In the genomic region with DNA sequence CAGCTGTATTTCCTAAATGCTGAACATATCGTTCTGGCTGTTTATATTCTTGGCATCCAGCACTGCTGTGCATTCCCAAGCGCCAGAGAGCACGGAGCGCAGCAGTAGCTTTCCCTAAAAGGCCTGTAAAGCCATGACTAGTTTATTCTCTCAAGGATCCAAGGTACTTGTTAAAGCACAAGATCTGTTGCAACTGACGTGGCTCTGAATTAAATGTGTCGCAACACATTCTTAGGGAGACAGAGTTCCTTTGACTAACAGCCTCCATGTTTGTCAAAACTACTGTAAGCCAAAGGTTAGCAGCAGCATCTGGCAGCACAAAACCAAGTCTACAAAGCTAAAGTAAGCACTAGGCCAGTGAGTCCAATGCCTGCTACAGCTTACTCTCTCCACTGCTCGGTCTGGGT, we compare ENCODE assay signal across 11 cellular contexts.
DNase-seq lines count a peak whose midpoint lies in the region; ATAC-seq and TF ChIP-seq lines count a peak whose summit lies in the region.
"Had no signal": no experiment of that assay in that cellular context is flagged by ENCODE, and none has a peak within 500 bp of the region (broad histone marks: within the 10 kb centered on the region; RNA-seq: fewer than 3 reads in every experiment).

No MANE protein-coding gene starts in this region.

- H3K4me3 ChIP-seq in AG04449 (ENCODE audit: low read depth, low read length) = no peak overlapping the region

- DNase-seq in AG04449 (ENCODE audit: low read depth, low spot score) = peak; percentile 96
- peak; percentile 26 for DNase-seq in NCI-H1694 (lab: John Stamatoyannopoulos, UW)
- DNase-seq in nephron progenitor cell = no peak
- DNase-seq in activated T-helper 2 cell treated with anti-CD3 and anti-CD28 coated beads, Interferon-gamma antibody, Interleukin-2, Interleukin-4, amounts not matched to agents 10 μg/mL and 5 μg/mL and 100 μg/mL, durations not matched to agents 14 hours and 24 hours and 36 hours (ENCODE audit: low spot score) = no peak
- no peak for DNase-seq in activated CD4-positive, alpha-beta memory T cell treated with anti-CD3 and anti-CD28 coated beads, Interleukin-2, amount 10 ng/mL, durations not matched to agents 7 days and 5 days
- DNase-seq: CD4-positive, alpha-beta T cell; NCI-H2171 treated with DMSO at 0.1 percent for 48 hours had no signal

- peak overlapping the region; percentile 48 for H3K27ac Mint-ChIP-seq in nephron progenitor cell
- H3K27ac Mint-ChIP-seq in activated T-helper 2 cell treated with anti-CD3 and anti-CD28 coated beads, Interferon-gamma antibody, Interleukin-2, Interleukin-4, amounts not matched to agents 10 μg/mL and 5 μg/mL and 100 μg/mL, durations not matched to agents 14 hours and 24 hours and 36 hours = no peak overlapping the region
- H3K27ac Mint-ChIP-seq in activated CD4-positive, alpha-beta memory T cell treated with anti-CD3 and anti-CD28 coated beads, Interleukin-2, amount 10 ng/mL, durations not matched to agents 7 days and 5 days = no peak overlapping the region
- H3K27ac Mint-ChIP-seq: CD4-positive, alpha-beta T cell; dendritic cell treated with granulocyte-macrophage colony-stimulating factor and Interleukin-4, amounts not matched to agents 40 ng/mL and 50 ng/mL, for 4 days had no signal

- peaks cover under 1% of the 10 kb centered on the region for H3K9me3 Mint-ChIP-seq in nephron progenitor cell
- no peaks in the 10 kb centered on the region for H3K9me3 Mint-ChIP-seq in activated T-helper 2 cell treated with anti-CD3 and anti-CD28 coated beads, Interferon-gamma antibody, Interleukin-2, Interleukin-4, amounts not matched to agents 10 μg/mL and 5 μg/mL and 100 μg/mL, durations not matched to agents 14 hours and 24 hours and 36 hours
- H3K9me3 Mint-ChIP-seq in activated CD4-positive, alpha-beta memory T cell treated with anti-CD3 and anti-CD28 coated beads, Interleukin-2, amount 10 ng/mL, durations not matched to agents 7 days and 5 days = no peaks in the 10 kb centered on the region
- H3K9me3 Mint-ChIP-seq: CD4-positive, alpha-beta T cell had no signal

- CTCF ChIA-PET in AG04449 (lab: Yijun Ruan, JAX) = interaction anchor here (0.7 to 0.9 kb wide), 2 partner anchors 58 to 99 kb away, joined by 3 read pairs; no protein-coding TSS in a partner anchor
- CTCF ChIA-PET in activated CD4-positive, alpha-beta memory T cell treated with anti-CD3 and anti-CD28 coated beads, Interleukin-2, amount 10 ng/mL, durations not matched to agents 7 days and 5 days (lab: Charles Lee) = no interaction called here

- no peak overlapping the region for H3K4me3 Mint-ChIP-seq in nephron progenitor cell
- H3K4me3 Mint-ChIP-seq in activated T-helper 2 cell treated with anti-CD3 and anti-CD28 coated beads, Interferon-gamma antibody, Interleukin-2, Interleukin-4, amounts not matched to agents 10 μg/mL and 5 μg/mL and 100 μg/mL, durations not matched to agents 14 hours and 24 hours and 36 hours (ENCODE audit: low read depth) = no peak overlapping the region
- no peak overlapping the region for H3K4me3 Mint-ChIP-seq in activated CD4-positive, alpha-beta memory T cell treated with anti-CD3 and anti-CD28 coated beads, Interleukin-2, amount 10 ng/mL, durations not matched to agents 7 days and 5 days
- H3K4me3 Mint-ChIP-seq: CD4-positive, alpha-beta T cell; dendritic cell treated with granulocyte-macrophage colony-stimulating factor and Interleukin-4, amounts not matched to agents 40 ng/mL and 50 ng/mL, for 4 days had no signal

- H3K4me1 Mint-ChIP-seq in nephron progenitor cell = peaks cover 50% of the 10 kb centered on the region
- H3K4me1 Mint-ChIP-seq in activated T-helper 2 cell treated with anti-CD3 and anti-CD28 coated beads, Interferon-gamma antibody, Interleukin-2, Interleukin-4, amounts not matched to agents 10 μg/mL and 5 μg/mL and 100 μg/mL, durations not matched to agents 14 hours and 24 hours and 36 hours (ENCODE audit: low read depth) = peaks cover 5% of the 10 kb centered on the region
- no peaks in the 10 kb centered on the region for H3K4me1 Mint-ChIP-seq in activated CD4-positive, alpha-beta memory T cell treated with anti-CD3 and anti-CD28 coated beads, Interleukin-2, amount 10 ng/mL, durations not matched to agents 7 days and 5 days

- TF ChIP-seq CTCF in AG04449 (IDR thresholded peaks at IDR 0.05; ENCODE audit: insufficient read depth, low read length, missing control alignments) (no peak), nephron progenitor cell (IDR thresholded peaks at IDR 0.05) (no peak)

- intact Hi-C loops in activated T-helper 2 cell treated with anti-CD3 and anti-CD28 coated beads, Interferon-gamma antibody, Interleukin-2, Interleukin-4, amounts not matched to agents 10 μg/mL and 5 μg/mL and 100 μg/mL, durations not matched to agents 14 hours and 24 hours and 36 hours (cut with micrococcal nuclease) = no loop called here

- POLR2A ChIA-PET in AG04449 (lab: Yijun Ruan, JAX) = interaction anchor here (0.8 kb wide), 2 partner anchors 68 to 194 kb away, joined by 3 to 4 read pairs; no protein-coding TSS in a partner anchor
- POLR2A ChIA-PET in activated CD4-positive, alpha-beta memory T cell treated with anti-CD3 and anti-CD28 coated beads, Interleukin-2, amount 10 ng/mL, durations not matched to agents 7 days and 5 days (lab: Charles Lee) = no interaction called here

- no peaks in the 10 kb centered on the region for H3K27me3 Mint-ChIP-seq in nephron progenitor cell (ENCODE audit: low read depth, poor library complexity)
- H3K27me3 Mint-ChIP-seq in activated T-helper 2 cell treated with anti-CD3 and anti-CD28 coated beads, Interferon-gamma antibody, Interleukin-2, Interleukin-4, amounts not matched to agents 10 μg/mL and 5 μg/mL and 100 μg/mL, durations not matched to agents 14 hours and 24 hours and 36 hours (ENCODE audit: low read depth) = no peaks in the 10 kb centered on the region
- H3K27me3 Mint-ChIP-seq in activated CD4-positive, alpha-beta memory T cell treated with anti-CD3 and anti-CD28 coated beads, Interleukin-2, amount 10 ng/mL, durations not matched to agents 7 days and 5 days = peaks cover 3% of the 10 kb centered on the region

- H3K36me3 Mint-ChIP-seq in nephron progenitor cell (ENCODE audit: low read depth) = no peaks in the 10 kb centered on the region
- H3K36me3 Mint-ChIP-seq in activated T-helper 2 cell treated with anti-CD3 and anti-CD28 coated beads, Interferon-gamma antibody, Interleukin-2, Interleukin-4, amounts not matched to agents 10 μg/mL and 5 μg/mL and 100 μg/mL, durations not matched to agents 14 hours and 24 hours and 36 hours (ENCODE audit: low read depth) = no peaks in the 10 kb centered on the region
- H3K36me3 Mint-ChIP-seq in activated CD4-positive, alpha-beta memory T cell treated with anti-CD3 and anti-CD28 coated beads, Interleukin-2, amount 10 ng/mL, durations not matched to agents 7 days and 5 days (ENCODE audit: low read depth) = no peaks in the 10 kb centered on the region

- peak; percentile 50 for ATAC-seq in esophagus mucosa
- no peak for ATAC-seq in GM19351 (IDR thresholded peaks at IDR 0.05; ENCODE audit: unreplicated experiment)
- no peak for ATAC-seq in HG03097 (IDR thresholded peaks at IDR 0.05; ENCODE audit: low FRiP score, unreplicated experiment)

Comparison
In these comparisons a context has a peak if more than half of its experiments do, and no peak if none do; other contexts are left out.
1. DNase-seq: peak in AG04449 (single experiment) and NCI-H1694 (single experiment); none in nephron progenitor cell (single experiment), activated T-helper 2 cell treated with anti-CD3 and anti-CD28 coated beads, Interferon-gamma antibody, Interleukin-2, Interleukin-4, amounts not matched to agents 10 μg/mL and 5 μg/mL and 100 μg/mL, durations not matched to agents 14 hours and 24 hours and 36 hours (single experiment) and activated CD4-positive, alpha-beta memory T cell treated with anti-CD3 and anti-CD28 coated beads, Interleukin-2, amount 10 ng/mL, durations not matched to agents 7 days and 5 days (single experiment).